9 cellular contexts compared by ENCODE assay signal in genomic region chr2:27078267-27079194, GRCh38. TPM values are rescaled to one million over a fixed set of nuclear protein-coding genes. Genes with fewer than 3 reads are reported as not detected.
DNase-seq lines count a peak whose midpoint lies in the region; ATAC-seq and TF ChIP-seq lines count a peak whose summit lies in the region.
"Had no signal": no experiment of that assay in that cellular context is flagged by ENCODE, and none has a peak within 500 bp of the region (broad histone marks: within the 10 kb centered on the region; RNA-seq: fewer than 3 reads in every experiment).

Gene EMILIN1, plus strand, starts transcription at chr2:27078615. Its CDS starts 451 bp downstream, at chr2:27079066.

- H3K9me3 ChIP-seq in mucosa of rectum (ENCODE audit: control insufficient read depth in 2 of 2, low read length in 2 of 2) (no peaks in the 10 kb centered on the region), uterus (no peaks in the 10 kb centered on the region)

- TF ChIP-seq POLR2A in uterus (IDR thresholded peaks at IDR 0.05) = peak; percentile 41 to 70

- POLR2A ChIA-PET in activated CD4-positive, alpha-beta memory T cell treated with anti-CD3 and anti-CD28 coated beads, Interleukin-2, amount 10 ng/mL, durations not matched to agents 7 days and 5 days (lab: Charles Lee) = interaction anchor here (1.1 kb wide), 1 partner anchor 27 kb away, joined by 3 read pairs; the partner anchor contains the start of gene AGBL5
- POLR2A ChIA-PET in activated CD4-positive, alpha-beta memory T cell treated with anti-CD3 and anti-CD28 coated beads for 36 hours (lab: Charles Lee) = no interaction called here
- POLR2A ChIA-PET in naive thymus-derived CD8-positive, alpha-beta T cell (lab: Charles Lee) = interaction anchor here (9.5 to 12.2 kb wide), 2 partner anchors 8 to 26 kb away, joined by 129 to 197 read pairs; partner anchors contain the start of genes AGBL5 and OST4

- H3K27me3 ChIP-seq in mucosa of rectum (ENCODE audit: control insufficient read depth in 2 of 2, insufficient read depth in 2 of 2, low read length in 2 of 2) = no peaks in the 10 kb centered on the region
- H3K27me3 ChIP-seq in uterus = no peaks in the 10 kb centered on the region

- H3K4me3 ChIP-seq in mucosa of rectum (ENCODE audit: low read length in 2 of 2) (peak within 1 kb of the TSS; percentile 53 to 72), uterus (peak within 1 kb of the TSS; percentile 52 to 84)

- no peak for ATAC-seq in naive thymus-derived CD8-positive, alpha-beta T cell
- ATAC-seq in GM21723 (IDR thresholded peaks at IDR 0.05; ENCODE audit: unreplicated experiment) = no peak

- H3K36me3 ChIP-seq in mucosa of rectum (ENCODE audit: control insufficient read depth in 2 of 2, insufficient read depth in 2 of 2, low read length in 2 of 2) = no peaks in the 10 kb centered on the region
- H3K36me3 ChIP-seq in uterus = no peaks in the 10 kb centered on the region

- peaks cover 2% of the 10 kb centered on the region for H3K27me3 Mint-ChIP-seq in activated CD4-positive, alpha-beta memory T cell treated with anti-CD3 and anti-CD28 coated beads, Interleukin-2, amount 10 ng/mL, durations not matched to agents 7 days and 5 days
- H3K27me3 Mint-ChIP-seq in activated CD4-positive, alpha-beta memory T cell treated with anti-CD3 and anti-CD28 coated beads for 36 hours = no peaks in the 10 kb centered on the region
- H3K27me3 Mint-ChIP-seq in naive thymus-derived CD8-positive, alpha-beta T cell = peaks cover 0 to 1% (median 0%) of the 10 kb centered on the region in 5 donors

- TF ChIP-seq CTCF in uterus (IDR thresholded peaks at IDR 0.05) = peak in 1 of 4 experiments; percentile 17

- H3K36me3 Mint-ChIP-seq in activated CD4-positive, alpha-beta memory T cell treated with anti-CD3 and anti-CD28 coated beads, Interleukin-2, amount 10 ng/mL, durations not matched to agents 7 days and 5 days (ENCODE audit: low read depth) = no peaks in the 10 kb centered on the region
- H3K36me3 Mint-ChIP-seq in activated CD4-positive, alpha-beta memory T cell treated with anti-CD3 and anti-CD28 coated beads for 36 hours = no peaks in the 10 kb centered on the region
- no peaks in the 10 kb centered on the region for H3K36me3 Mint-ChIP-seq in naive thymus-derived CD8-positive, alpha-beta T cell

- H3K4me1 ChIP-seq in mucosa of rectum (ENCODE audit: control insufficient read depth in 2 of 2, insufficient read depth in 2 of 2, low read length in 2 of 2) = peaks cover 14 to 23% of the 10 kb centered on the region in 2 donors
- peaks cover 5 to 14% of the 10 kb centered on the region in 2 donors for H3K4me1 ChIP-seq in uterus

- DNase-seq in activated CD4-positive, alpha-beta memory T cell treated with anti-CD3 and anti-CD28 coated beads, Interleukin-2, amount 10 ng/mL, durations not matched to agents 7 days and 5 days = no peak
- no peak for DNase-seq in activated CD4-positive, alpha-beta memory T cell treated with anti-CD3 and anti-CD28 coated beads for 36 hours
- DNase-seq in epidermal melanocyte (ENCODE audit: insufficient read length, low spot score) = peak; percentile 68
- peak; percentile 93 to 96 for DNase-seq in uterus
- no peak for DNase-seq in naive thymus-derived CD8-positive, alpha-beta T cell
- DNase-seq in NCI-H2081 treated with DMSO at 0.1 percent for 48 hours (lab: John Stamatoyannopoulos, UW) = no peak
- DNase-seq: MV-4-11 had no signal

- intact Hi-C loops in activated CD4-positive, alpha-beta memory T cell treated with anti-CD3 and anti-CD28 coated beads for 36 hours (cut with micrococcal nuclease) = no loop called here
- intact Hi-C loops in uterus (cut with DNase I; ENCODE audit: low total_unique reads) = loop anchor here (2.0 kb wide), 1 partner anchor 28 kb away; the partner anchor contains the start of gene AGBL5

- no peak within 1 kb of the TSS for H3K4me3 Mint-ChIP-seq in activated CD4-positive, alpha-beta memory T cell treated with anti-CD3 and anti-CD28 coated beads, Interleukin-2, amount 10 ng/mL, durations not matched to agents 7 days and 5 days
- H3K4me3 Mint-ChIP-seq in activated CD4-positive, alpha-beta memory T cell treated with anti-CD3 and anti-CD28 coated beads for 36 hours = no peak within 1 kb of the TSS
- peak within 1 kb of the TSS in 1 of 10 donors; percentile 36 for H3K4me3 Mint-ChIP-seq in naive thymus-derived CD8-positive, alpha-beta T cell

- H3K27ac ChIP-seq in mucosa of rectum (ENCODE audit: low read depth in 2 of 2, low read length in 2 of 2) = peak within 1 kb of the TSS; percentile 68 to 93
- H3K27ac ChIP-seq in uterus = peak within 1 kb of the TSS; percentile 92 to 98

- H3K9ac ChIP-seq in mucosa of rectum (ENCODE audit: low read depth in 1 of 2, low read length in 2 of 2) = peak within 1 kb of the TSS; percentile 61 to 68

- peaks cover 54% of the 10 kb centered on the region for H3K4me1 Mint-ChIP-seq in activated CD4-positive, alpha-beta memory T cell treated with anti-CD3 and anti-CD28 coated beads, Interleukin-2, amount 10 ng/mL, durations not matched to agents 7 days and 5 days
- peaks cover 39% of the 10 kb centered on the region for H3K4me1 Mint-ChIP-seq in activated CD4-positive, alpha-beta memory T cell treated with anti-CD3 and anti-CD28 coated beads for 36 hours (ENCODE audit: low read depth)
- H3K4me1 Mint-ChIP-seq in naive thymus-derived CD8-positive, alpha-beta T cell = peaks cover 27 to 48% (median 47%) of the 10 kb centered on the region in 4 donors

- no peaks in the 10 kb centered on the region for H3K9me3 Mint-ChIP-seq in activated CD4-positive, alpha-beta memory T cell treated with anti-CD3 and anti-CD28 coated beads, Interleukin-2, amount 10 ng/mL, durations not matched to agents 7 days and 5 days
- no peaks in the 10 kb centered on the region for H3K9me3 Mint-ChIP-seq in activated CD4-positive, alpha-beta memory T cell treated with anti-CD3 and anti-CD28 coated beads for 36 hours
- H3K9me3 Mint-ChIP-seq in naive thymus-derived CD8-positive, alpha-beta T cell = no peaks in the 10 kb centered on the region

- CTCF ChIA-PET in activated CD4-positive, alpha-beta memory T cell treated with anti-CD3 and anti-CD28 coated beads, Interleukin-2, amount 10 ng/mL, durations not matched to agents 7 days and 5 days (lab: Charles Lee) = no interaction called here
- CTCF ChIA-PET in activated CD4-positive, alpha-beta memory T cell treated with anti-CD3 and anti-CD28 coated beads for 36 hours (lab: Charles Lee) = no interaction called here

- H3K27ac Mint-ChIP-seq in activated CD4-positive, alpha-beta memory T cell treated with anti-CD3 and anti-CD28 coated beads, Interleukin-2, amount 10 ng/mL, durations not matched to agents 7 days and 5 days = peak within 1 kb of the TSS; percentile 18
- no peak within 1 kb of the TSS for H3K27ac Mint-ChIP-seq in activated CD4-positive, alpha-beta memory T cell treated with anti-CD3 and anti-CD28 coated beads for 36 hours
- peak within 1 kb of the TSS in 3 of 10 donors; percentile 44 to 66 (median 54) for H3K27ac Mint-ChIP-seq in naive thymus-derived CD8-positive, alpha-beta T cell

RNA-seq across cellular contexts. Expression of gene EMILIN1, which starts in this region (rescaled TPM):
- under 1 TPM; 0.70 to 0.78 TPM for total RNA-seq in activated CD4-positive, alpha-beta memory T cell treated with anti-CD3 and anti-CD28 coated beads, Interleukin-2, amount 10 ng/mL, durations not matched to agents 7 days and 5 days
- total RNA-seq in activated CD4-positive, alpha-beta memory T cell treated with anti-CD3 and anti-CD28 coated beads for 36 hours = under 1 TPM; 0.29 to 0.51 TPM
- 100 to 1,000 TPM; 107 to 377 (median 224) TPM for total RNA-seq in uterus
- total RNA-seq in naive thymus-derived CD8-positive, alpha-beta T cell = under 1 TPM; 0.41 to 0.86 TPM
- 1 to 10 TPM in 1 of 3 donors, under 1 TPM in 2; 0.90 to 1.1 (median 0.98) TPM for polyA plus RNA-seq in naive thymus-derived CD8-positive, alpha-beta T cell

Comparison
In these comparisons a context has a peak if more than half of its experiments do, and no peak if none do; other contexts are left out.
1. RNA of gene EMILIN1 (total RNA-seq): 107 to 377 TPM in uterus; 0.41 to 0.86 TPM in naive thymus-derived CD8-positive, alpha-beta T cell, 0.70 to 0.78 TPM in activated CD4-positive, alpha-beta memory T cell treated with anti-CD3 and anti-CD28 coated beads, Interleukin-2, amount 10 ng/mL, durations not matched to agents 7 days and 5 days and 0.29 to 0.51 TPM in activated CD4-positive, alpha-beta memory T cell treated with anti-CD3 and anti-CD28 coated beads for 36 hours; every median in the first group is over 10 times any median in the second.
2. DNase-seq: peak in epidermal melanocyte (single experiment) and uterus (2 of 2); none in activated CD4-positive, alpha-beta memory T cell treated with anti-CD3 and anti-CD28 coated beads, Interleukin-2, amount 10 ng/mL, durations not matched to agents 7 days and 5 days (single experiment), activated CD4-positive, alpha-beta memory T cell treated with anti-CD3 and anti-CD28 coated beads for 36 hours (single experiment), naive thymus-derived CD8-positive, alpha-beta T cell (0 of 10) and NCI-H2081 treated with DMSO at 0.1 percent for 48 hours (single experiment).